ENCODE assay signal across 8 cellular contexts in the genomic region with DNA sequence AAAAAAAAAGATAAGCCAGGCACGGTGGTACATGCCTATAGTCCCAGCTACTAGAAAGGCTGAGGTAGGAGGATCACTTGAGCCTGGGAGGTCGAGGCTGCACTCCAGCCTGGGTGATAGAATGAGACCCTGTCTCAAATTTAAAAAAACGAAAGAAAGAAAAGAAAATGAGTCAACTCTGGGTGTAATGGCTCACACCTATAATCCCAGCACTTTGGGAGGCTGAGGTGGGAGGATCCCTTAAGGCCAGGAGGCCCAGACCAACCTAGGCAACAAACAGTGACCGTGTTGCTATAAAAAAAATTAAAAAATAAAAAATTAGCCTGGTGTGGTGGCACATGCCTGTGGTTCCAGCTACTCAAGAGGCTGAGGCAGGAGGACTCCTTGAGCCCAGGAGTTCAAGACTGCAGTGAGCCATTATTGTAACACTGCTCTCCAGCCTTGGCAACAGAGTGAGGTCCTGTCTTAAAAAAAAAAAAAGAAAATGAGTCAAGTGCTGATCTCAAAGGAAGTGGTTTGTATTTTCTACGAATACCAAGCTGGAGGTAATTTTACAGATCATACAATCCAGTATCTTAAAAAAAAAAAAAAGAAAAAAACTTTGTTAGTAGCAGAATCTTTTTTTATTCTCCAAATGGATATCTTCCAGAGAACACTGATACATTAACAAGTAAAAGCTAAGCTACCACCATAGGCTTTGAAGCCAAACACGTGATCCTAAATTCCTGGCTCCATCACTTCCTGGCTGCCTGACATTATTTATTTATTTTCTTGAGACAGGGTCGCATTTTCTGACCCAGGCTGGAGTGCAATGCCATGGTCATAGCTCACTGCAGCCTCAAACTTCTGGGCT. TPM values are rescaled to one million over a fixed set of nuclear protein-coding genes. Genes with fewer than 3 reads are reported as not detected.
DNase-seq lines count a peak whose midpoint lies in the region; ATAC-seq and TF ChIP-seq lines count a peak whose summit lies in the region.

No MANE protein-coding gene starts in this region.

- no peaks in the 10 kb centered on the region for H3K9me3 Mint-ChIP-seq in Caco-2 (ENCODE audit: unreplicated experiment)

- H3K36me3 ChIP-seq in thoracic aorta (no peaks in the 10 kb centered on the region), SJCRH30 (no peaks in the 10 kb centered on the region), Caco-2 (ENCODE audit: control insufficient read depth, insufficient read depth, low read length) (0 out of 2 replicates have a peak, but pooled peaks cover 1% of the 10 kb centered on the region)

- no peak for ATAC-seq in thoracic aorta (ENCODE audit: insufficient number of reproducible peaks, low FRiP score, low read depth)

- H3K27me3 Mint-ChIP-seq in Caco-2 (ENCODE audit: insufficient read depth, unreplicated experiment) = no peaks in the 10 kb centered on the region

- BruUV-seq in Caco-2 (replicated peaks; lab: Mats Ljungman, UMichigan) = no TSS peak

- H3K27me3 ChIP-seq in thoracic aorta (replicated peaks; ENCODE audit: insufficient read depth) = no peaks in the 10 kb centered on the region
- no peaks in the 10 kb centered on the region for H3K27me3 ChIP-seq in SJCRH30
- H3K27me3 ChIP-seq in Caco-2 (replicated peaks; ENCODE audit: control insufficient read depth, insufficient read depth, low read length) = no peaks in the 10 kb centered on the region

- peak; percentile 19 for DNase-seq in activated gamma-delta T cell treated with Interleukin-2 at 50 U/mL for 16 hours
- no peak for DNase-seq in activated gamma-delta T cell (lab: John Stamatoyannopoulos, UW)
- DNase-seq in activated CD8-positive, alpha-beta memory T cell treated with anti-CD3 and anti-CD28 coated beads, Interleukin-2, amount 50 U/mL, for 48 hours = peak; percentile 59
- DNase-seq in fibroblast of villous mesenchyme (ENCODE audit: low read depth) = peak; percentile 32
- DNase-seq in thoracic aorta (ENCODE audit: low spot score) = no peak
- no peak for DNase-seq in SJCRH30
- no peak for DNase-seq in Caco-2
- no peak for DNase-seq in NCI-H2081 treated with DMSO at 0.1 percent for 48 hours (lab: John Stamatoyannopoulos, UW)

- H3K9me3 ChIP-seq in thoracic aorta (no peaks in the 10 kb centered on the region), SJCRH30 (replicated peaks) (no peaks in the 10 kb centered on the region), Caco-2 (no peaks in the 10 kb centered on the region)

- H3K4me3 ChIP-seq in fibroblast of villous mesenchyme (ENCODE audit: low read depth, low read length) (no peak overlapping the region), thoracic aorta (no peak overlapping the region), SJCRH30 (no peak overlapping the region), Caco-2 (ENCODE audit: low read depth, low read length) (no peak overlapping the region)

- CTCF ChIA-PET in Caco-2 (lab: Charles Lee) = interaction anchor here (1.0 kb wide), 1 partner anchor 41 kb away, joined by 3 read pairs; no protein-coding TSS in a partner anchor

- peaks cover 77% of the 10 kb centered on the region for H3K36me3 Mint-ChIP-seq in Caco-2 (ENCODE audit: insufficient read depth, unreplicated experiment)

- peak overlapping the region; percentile 31 to 34 for H3K27ac ChIP-seq in thoracic aorta
- H3K27ac ChIP-seq in SJCRH30 = no peak overlapping the region

- no peak overlapping the region for H3K27ac Mint-ChIP-seq in Caco-2 (ENCODE audit: unreplicated experiment)

- POLR2A ChIA-PET in Caco-2 (lab: Charles Lee) = interaction anchor here (0.6 to 0.7 kb wide), 3 partner anchors 41 to 125 kb away, joined by 3 to 7 read pairs (median 4); no protein-coding TSS in a partner anchor

- peaks cover 22% of the 10 kb centered on the region for H3K4me1 Mint-ChIP-seq in Caco-2 (ENCODE audit: low read depth, unreplicated experiment)

- H3K4me1 ChIP-seq in thoracic aorta (ENCODE audit: control insufficient read depth in 1 of 2, low read depth in 2 of 2) (peaks cover 3 to 19% of the 10 kb centered on the region in 2 donors), SJCRH30 (no peaks in the 10 kb centered on the region; the same call in 1 of the 2 replicates), Caco-2 (peaks cover 19% of the 10 kb centered on the region)

- H3K4me3 Mint-ChIP-seq in Caco-2 (ENCODE audit: unreplicated experiment) = no peak overlapping the region

- intact Hi-C loops in Caco-2 (cut with micrococcal nuclease; ENCODE audit: unreplicated experiment) = no loop called here

- TF ChIP-seq CTCF in fibroblast of villous mesenchyme (IDR thresholded peaks at IDR 0.05; ENCODE audit: insufficient read depth, low read depth, low read length) (no peak), thoracic aorta (IDR thresholded peaks at IDR 0.05) (no peak), Caco-2 (IDR thresholded peaks at IDR 0.05; ENCODE audit: insufficient read depth in 1 of 2, low read depth in 1 of 2, low read length in 1 of 2, severe bottlenecking in 1 of 2, unreplicated experiment in 1 of 2) (no peak)

RNA-seq across cellular contexts. Expression of a gene that starts 5.7 kb away (rescaled TPM):
- total RNA-seq in fibroblast of villous mesenchyme = 45.8 and 56.7 TPM in 2 replicates
- total RNA-seq in thoracic aorta = 10 to 100 TPM; 15.7 to 24.6 TPM
- total RNA-seq in SJCRH30 (2014; rRNA removed; shearing (Covaris generic)) = 18.8 and 19.8 TPM in 2 replicates
- 142 and 160 TPM in 2 replicates for total RNA-seq in Caco-2 (2022)

RNA-seq across cellular contexts. Expression of a gene that starts 24.6 kb away (rescaled TPM):
- total RNA-seq in fibroblast of villous mesenchyme (3.2 and 3.5 TPM in 2 replicates), thoracic aorta (1 to 10 TPM in 1 of 2 donors, under 1 TPM in 1; 0.81 to 1.3 TPM), Caco-2 (2022) (95.5 and 105 TPM in 2 replicates)
- total RNA-seq in SJCRH30 (2014; rRNA removed; shearing (Covaris generic)) = 15.6 TPM in 2 replicates

Comparison
In these comparisons a context has a peak if more than half of its experiments do, and no peak if none do; other contexts are left out.
1. DNase-seq: peak in activated gamma-delta T cell treated with Interleukin-2 at 50 U/mL for 16 hours (single experiment), activated CD8-positive, alpha-beta memory T cell treated with anti-CD3 and anti-CD28 coated beads, Interleukin-2, amount 50 U/mL, for 48 hours (single experiment) and fibroblast of villous mesenchyme (single experiment); none in activated gamma-delta T cell (single experiment), thoracic aorta (single experiment), SJCRH30 (0 of 2), Caco-2 (0 of 2) and NCI-H2081 treated with DMSO at 0.1 percent for 48 hours (single experiment).